In the genomic region with DNA sequence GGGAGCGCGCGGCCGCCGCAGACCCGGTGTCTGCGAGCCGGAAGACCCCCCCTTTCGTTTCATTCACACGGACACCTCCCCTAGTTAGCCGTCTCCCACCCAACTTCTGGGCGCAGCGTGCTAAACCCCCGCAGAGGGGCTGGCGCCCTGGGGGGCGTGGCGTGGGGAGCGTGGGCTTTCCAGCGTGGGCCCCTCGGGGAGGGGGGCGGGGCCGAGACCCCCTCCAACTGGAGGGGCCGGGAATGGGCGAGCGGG, we compare ENCODE assay signal across 1 cellular context.
TF ChIP-seq lines count a peak whose summit lies in the region.

No MANE protein-coding gene starts in this region.

TF ChIP-seq in SK-N-SH treated with all-trans-retinoic acid at 6 μM for 48 hours, 23 proteins besides CTCF, POLR2A, EP300 and RAD21 (continued from another document):
- TF ChIP-seq, protein P1, sequence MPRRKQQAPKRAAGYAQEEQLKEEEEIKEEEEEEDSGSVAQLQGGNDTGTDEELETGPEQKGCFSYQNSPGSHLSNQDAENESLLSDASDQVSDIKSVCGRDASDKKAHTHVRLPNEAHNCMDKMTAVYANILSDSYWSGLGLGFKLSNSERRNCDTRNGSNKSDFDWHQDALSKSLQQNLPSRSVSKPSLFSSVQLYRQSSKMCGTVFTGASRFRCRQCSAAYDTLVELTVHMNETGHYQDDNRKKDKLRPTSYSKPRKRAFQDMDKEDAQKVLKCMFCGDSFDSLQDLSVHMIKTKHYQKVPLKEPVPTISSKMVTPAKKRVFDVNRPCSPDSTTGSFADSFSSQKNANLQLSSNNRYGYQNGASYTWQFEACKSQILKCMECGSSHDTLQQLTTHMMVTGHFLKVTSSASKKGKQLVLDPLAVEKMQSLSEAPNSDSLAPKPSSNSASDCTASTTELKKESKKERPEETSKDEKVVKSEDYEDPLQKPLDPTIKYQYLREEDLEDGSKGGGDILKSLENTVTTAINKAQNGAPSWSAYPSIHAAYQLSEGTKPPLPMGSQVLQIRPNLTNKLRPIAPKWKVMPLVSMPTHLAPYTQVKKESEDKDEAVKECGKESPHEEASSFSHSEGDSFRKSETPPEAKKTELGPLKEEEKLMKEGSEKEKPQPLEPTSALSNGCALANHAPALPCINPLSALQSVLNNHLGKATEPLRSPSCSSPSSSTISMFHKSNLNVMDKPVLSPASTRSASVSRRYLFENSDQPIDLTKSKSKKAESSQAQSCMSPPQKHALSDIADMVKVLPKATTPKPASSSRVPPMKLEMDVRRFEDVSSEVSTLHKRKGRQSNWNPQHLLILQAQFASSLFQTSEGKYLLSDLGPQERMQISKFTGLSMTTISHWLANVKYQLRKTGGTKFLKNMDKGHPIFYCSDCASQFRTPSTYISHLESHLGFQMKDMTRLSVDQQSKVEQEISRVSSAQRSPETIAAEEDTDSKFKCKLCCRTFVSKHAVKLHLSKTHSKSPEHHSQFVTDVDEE (CRISPR knock-in tag; IDR thresholded peaks at IDR 0.05): no peak
- TF ChIP-seq ZNF8 (CRISPR knock-in tag; IDR thresholded peaks at IDR 0.05) (no peak), ZNF565 (CRISPR knock-in tag; conservative IDR thresholded peaks at IDR 0.05; ENCODE audit: low read depth) (no peak), ESRRG (CRISPR knock-in tag; IDR thresholded peaks at IDR 0.05) (no peak), RARB (CRISPR knock-in tag; IDR thresholded peaks at IDR 0.05) (no peak)
